In genomic region chr6:26064619-26065257, GRCh38 we compare ENCODE assay signal across 8 cellular contexts. TPM values are rescaled to one million over a fixed set of nuclear protein-coding genes. Genes with fewer than 3 reads are reported as not detected.
A peak's percentile ranks its signal among the peaks of the same experiment; 100 is the strongest.
DNase-seq lines count a peak whose midpoint lies in the region; ATAC-seq, FAIRE-seq and TF ChIP-seq lines count a peak whose summit lies in the region.

No MANE protein-coding gene starts in this region.

- H3K9ac ChIP-seq in K562 (ENCODE audit: insufficient read depth in 1 of 2, low read depth in 2 of 2, low read length in 2 of 2) = no peak overlapping the region
- no peak overlapping the region for H3K9ac ChIP-seq in kidney (ENCODE audit: low read length in 2 of 2)

- peak; percentile 73 for TF ChIP-seq CTCF in DOHH2 (IDR thresholded peaks at IDR 0.05; ENCODE audit: low read depth, low read length, poor library complexity, severe bottlenecking)
- peak; percentile 84 for TF ChIP-seq CTCF in RWPE1 (conservative IDR thresholded peaks at IDR 0.05; ENCODE audit: low read depth)
- peak; percentile 71 to 83 (median 82) for TF ChIP-seq CTCF in K562 (IDR thresholded peaks at IDR 0.05 in 2 of 3, conservative IDR thresholded peaks at IDR 0.05 in 1 of 3; ENCODE audit: insufficient read depth in 2 of 3, low read depth in 1 of 3, low read length in 3 of 3)
- peak; percentile 81 for TF ChIP-seq CTCF in kidney (IDR thresholded peaks at IDR 0.05; ENCODE audit: borderline replicate concordance, extremely low read depth, insufficient read depth)

- peak; percentile 84 to 86 for TF ChIP-seq RAD21 in K562 (CRISPR knock-in tag; conservative IDR thresholded peaks at IDR 0.05 in 1 of 2, IDR thresholded peaks at IDR 0.05 in 1 of 2)

- no peak overlapping the region for H3K4me3 ChIP-seq in DOHH2 (ENCODE audit: low read length)
- H3K4me3 ChIP-seq in K562 = no peak overlapping the region
- H3K4me3 ChIP-seq in kidney (ENCODE audit: low read length in 2 of 2) = no peak overlapping the region

- TF ChIP-seq EP300 in K562 (IDR thresholded peaks at IDR 0.05; ENCODE audit: low read length) = no peak

- POLR2A ChIA-PET in RWPE1 (lab: Yijun Ruan, JAX; ENCODE audit: low non-redundant PET) (no interaction called here), K562 (lab: Yijun Ruan, JAX) (interaction anchor here (1.3 to 23.0 kb wide), 3 partner anchors 34 to 59 kb away, joined by 5 to 597 read pairs (median 7); a partner anchor contains a TSS)

- H4K20me1 ChIP-seq in DOHH2 (ENCODE audit: control insufficient read depth, insufficient read depth, low read depth, low read length) (no peaks in the 10 kb centered on the region), K562 (replicated peaks; ENCODE audit: control insufficient read depth, insufficient read depth, low read length) (no peaks in the 10 kb centered on the region)

- H3K79me2 ChIP-seq in DOHH2 (ENCODE audit: control insufficient read depth, low read length) (no peaks in the 10 kb centered on the region), K562 (ENCODE audit: control insufficient read depth, insufficient read depth, low read length) (no peaks in the 10 kb centered on the region)

- H3K36me3 ChIP-seq in DOHH2 (ENCODE audit: control insufficient read depth, low read length) (no peaks in the 10 kb centered on the region), K562 (ENCODE audit: control insufficient read depth, insufficient read depth, low read length) (no peaks in the 10 kb centered on the region; the same call in 2 of the 3 replicates), kidney (ENCODE audit: control insufficient read depth in 1 of 2, insufficient read depth in 2 of 2, low read length in 2 of 2) (no peaks in the 10 kb centered on the region)

- no peak overlapping the region for H2AFZ ChIP-seq in K562 (ENCODE audit: low read depth, low read length)

- intact Hi-C loops in K562 (cut with micrococcal nuclease) (loop anchor here (5.0 to 10.0 kb wide), 3 partner anchors 108 to 533 kb away; partner anchors contain the start of gene ABT1), kidney (cut with DNase I) (loop anchor here (5.0 kb wide), 1 partner anchor 33 kb away; no protein-coding TSS in a partner anchor)

- H3K4me1 ChIP-seq in DOHH2 (ENCODE audit: control insufficient read depth, low read length) = peaks cover 13% of the 10 kb centered on the region
- 0 out of 5 replicates have a peak, but pooled peaks cover 0 to 3% of the 10 kb centered on the region in 2 experiments for H3K4me1 ChIP-seq in K562 (replicated peaks in 1 of 2; ENCODE audit: control insufficient read depth in 2 of 2, insufficient read depth in 2 of 2, low read length in 2 of 2)
- H3K4me1 ChIP-seq in kidney (ENCODE audit: control insufficient read depth in 1 of 2, insufficient read depth in 1 of 2, low read depth in 1 of 2, low read length in 2 of 2) = no peaks in the 10 kb centered on the region

- DNase-seq in LHCN-M2 (ENCODE audit: low read depth) (peak; percentile 48), RWPE1 (ENCODE audit: low spot score) (peak; percentile 44), K562 (ENCODE audit: extremely low read depth in 1 of 4, low spot score in 3 of 4) (peak; percentile 58 to 78 (median 60)), kidney (no peak)
- peak; percentile 30 for DNase-seq in stimulated activated naive CD8-positive, alpha-beta T cell treated with anti-CD3 and anti-CD28 coated beads, Interleukin-15, Interleukin-2, amounts not matched to agents 100 U/mL and 50 U/mL, for 24 hours
- DNase-seq in activated CD4-positive, CD25-positive, alpha-beta regulatory T cell treated with anti-CD3 and anti-CD28 coated beads, Interleukin-2, amount 50 U/mL, for 72 hours = no peak

- H3K9me2 ChIP-seq in DOHH2 (replicated peaks; ENCODE audit: control insufficient read depth, low read length) = no peaks in the 10 kb centered on the region

- H3K9me1 ChIP-seq in K562 (ENCODE audit: control insufficient read depth, insufficient read depth, low read length) = no peaks in the 10 kb centered on the region

- H3K27ac ChIP-seq in DOHH2 (ENCODE audit: low read depth, low read length) (no peak overlapping the region), RWPE1 (no peak overlapping the region), K562 (ENCODE audit: extremely low read depth, low read depth, low read length) (no peak overlapping the region), kidney (ENCODE audit: low read depth in 2 of 2, low read length in 2 of 2) (no peak overlapping the region)

- in situ Hi-C loops in K562 (cut with MboI) = loop anchor here (5.0 to 10.0 kb wide), 2 partner anchors 38 to 530 kb away; partner anchors contain the start of gene ABT1

- no peaks in the 10 kb centered on the region for H3K9me3 ChIP-seq in DOHH2 (ENCODE audit: control insufficient read depth, insufficient read depth, low read length)
- H3K9me3 ChIP-seq in K562 (replicated peaks; ENCODE audit: control insufficient read depth, insufficient read depth, low read depth, low read length) = no peaks in the 10 kb centered on the region
- H3K9me3 ChIP-seq in kidney (ENCODE audit: control insufficient read depth in 1 of 2, low read length in 2 of 2) = no peaks in the 10 kb centered on the region

- WGBS in K562 (ENCODE audit: insufficient coverage, low coverage, missing lambda C conversion rate) = 20% methylated on average over 10 of the region's 10 CpGs

- ATAC-seq in K562 (peak; percentile 71), GM21825 (IDR thresholded peaks at IDR 0.05; ENCODE audit: unreplicated experiment) (no peak)
- no peak for ATAC-seq in stimulated activated naive CD8-positive, alpha-beta T cell treated with anti-CD3 and anti-CD28 coated beads, Interleukin-15, Interleukin-2, amounts not matched to agents 100 U/mL and 50 U/mL, for 24 hours

- no TSS peak for BruUV-seq in K562 (replicated peaks; lab: Mats Ljungman, UMichigan)

- TF ChIP-seq POLR2A in K562 (conservative IDR thresholded peaks at IDR 0.05) = no peak

- H3K4me2 ChIP-seq in DOHH2 (ENCODE audit: low read length) = no peak overlapping the region
- H3K4me2 ChIP-seq in K562 (ENCODE audit: insufficient read depth, low read length) = no peak overlapping the region

- FAIRE-seq in K562 (lab: Jason Lieb, UNC) (peak; percentile 74), kidney (lab: Jason Lieb, UNC) (no peak)

- no peaks in the 10 kb centered on the region for H3K27me3 ChIP-seq in DOHH2 (ENCODE audit: control insufficient read depth, low read length)
- H3K27me3 ChIP-seq in K562 (ENCODE audit: control insufficient read depth in 2 of 2, insufficient read depth in 2 of 2, low read length in 2 of 2) = no peaks in the 10 kb centered on the region

- peaks cover 4% of the 10 kb centered on the region; the same call in 1 of the 2 replicates for H3F3A ChIP-seq in DOHH2 (ENCODE audit: control insufficient read depth, insufficient read depth)

- CTCF ChIA-PET in RWPE1 (lab: Yijun Ruan, JAX) (interaction anchor here (0.7 to 3.1 kb wide), 3 partner anchors 29 to 65 kb away, joined by 3 to 26 read pairs (median 5); no protein-coding TSS in a partner anchor), K562 (lab: Yijun Ruan, JAX; ENCODE audit: low intra/inter-chr PET ratio) (interaction anchor here (0.7 to 6.9 kb wide), 3 partner anchors 33 to 528 kb away, joined by 3 to 131 read pairs (median 3); no protein-coding TSS in a partner anchor)

TF ChIP-seq in K562, 482 proteins besides CTCF, POLR2A, EP300 and RAD21 (continues in another document):
- TF ChIP-seq RBM17 (IDR thresholded peaks at IDR 0.05; ENCODE audit: borderline replicate concordance, low read depth, low read length) = no peak

RNA-seq across cellular contexts. Expression of gene HFE, which starts 22.5 kb away (rescaled TPM):
- total RNA-seq in LHCN-M2 (2014; rRNA removed) (11.5 and 12.5 TPM in 2 replicates), K562 (2014; rRNA removed) (0.14 and 0.73 TPM in 2 replicates), K562 (2014; rRNA removed; fragmentation: Illumina TruSeq; extraction: Trizol) (0.76 and 1.1 TPM in 2 replicates), K562 (2015; rRNA removed; fragmentation: Illumina TruSeq; extraction: Trizol) (1.2 and 1.3 TPM in 2 replicates), K562 (2021) (0.58 and 0.98 TPM in 2 replicates), kidney (10.6 TPM)
- 11.7 TPM for polyA plus RNA-seq in LHCN-M2 (2012)
- total RNA-seq in K562 (2011; cell fraction: chromatin; rRNA removed; ENCODE audit: low replicate concordance) = 2.3 and 3.3 TPM in 2 replicates
- 1.3 and 2.2 TPM in 2 replicates for total RNA-seq in K562 (2011; cell fraction: nucleolus; rRNA removed)
- 2.1 and 3.3 TPM in 2 replicates for total RNA-seq in K562 (2011; cell fraction: nucleoplasm; rRNA removed)
- polyA plus RNA-seq in K562 (2011; rRNA removed) (0.54 and 1.1 TPM in 2 replicates), K562 (2014; fragmentation: Illumina TruSeq; extraction: Trizol) (0.78 and 0.89 TPM in 2 replicates), K562 (2014; fragmentation: Nextera tagmentation; extraction: Ambion mirVana) (under 1 TPM; 0.17 to 0.31 TPM), K562 (2014; rRNA removed) (0.84 and 1.2 TPM in 2 replicates), kidney (ENCODE audit: insufficient read depth, low read depth, low replicate concordance) (6.3 TPM)
- polyA plus RNA-seq in K562 (2011; cell fraction: cytosol; rRNA removed) = 0.66 and 0.88 TPM in 2 replicates
- polyA plus RNA-seq in K562 (2011; cell fraction: nucleus; rRNA removed) = 0.65 and 0.95 TPM in 2 replicates
- polyA plus RNA-seq in K562 (2012) = 1.8 and 2.4 TPM in 2 replicates
- 1.3 and 1.7 TPM in 2 replicates for polyA minus RNA-seq in K562 (2011; rRNA and poly(A)+ RNA removed)
- 0.95 TPM in 1 of 2 replicates, not detected in the other for polyA minus RNA-seq in K562 (2011; cell fraction: cytosol; rRNA and poly(A)+ RNA removed)
- polyA minus RNA-seq in K562 (2011; cell fraction: nucleus; rRNA and poly(A)+ RNA removed) = 0.44 and 0.94 TPM in 2 replicates

Comparison
In these comparisons a context has a peak if more than half of its experiments do, and no peak if none do; other contexts are left out.
1. DNase-seq: peak in LHCN-M2 (single experiment), RWPE1 (single experiment), K562 (4 of 4) and stimulated activated naive CD8-positive, alpha-beta T cell treated with anti-CD3 and anti-CD28 coated beads, Interleukin-15, Interleukin-2, amounts not matched to agents 100 U/mL and 50 U/mL, for 24 hours (single experiment); none in kidney (single experiment) and activated CD4-positive, CD25-positive, alpha-beta regulatory T cell treated with anti-CD3 and anti-CD28 coated beads, Interleukin-2, amount 50 U/mL, for 72 hours (single experiment).
2. Peak in every context shown above with its lines, with median percentiles within 50 percentile points of each other: CTCF ChIP-seq.